ENCODE assay signal across 30 cellular contexts in genomic region chr11:115717215-115717584, GRCh38.
DNase-seq lines count a peak whose midpoint lies in the region; ATAC-seq, FAIRE-seq and TF ChIP-seq lines count a peak whose summit lies in the region.
"Had no signal": no experiment of that assay in that cellular context is flagged by ENCODE, and none has a peak within 500 bp of the region (broad histone marks: within the 10 kb centered on the region; RNA-seq: fewer than 3 reads in every experiment).

No MANE protein-coding gene starts in this region.

- H3K79me2 ChIP-seq in astrocyte (ENCODE audit: insufficient read depth, low read length): no peaks in the 10 kb centered on the region
- H3K79me2 ChIP-seq: hepatocyte had no signal

- H3K4me3 ChIP-seq in astrocyte (ENCODE audit: insufficient read depth, low read depth, low read length) (no peak overlapping the region), right cardiac atrium (ENCODE audit: low read length) (no peak overlapping the region), breast epithelium (peak overlapping the region in 1 of 3 donors; percentile 43)
- H3K4me3 ChIP-seq: esophagus squamous epithelium, gastrocnemius medialis, hepatocyte, neural progenitor cell, tibial artery had no signal

- no peaks in the 10 kb centered on the region for H4K20me1 ChIP-seq in astrocyte (ENCODE audit: insufficient read depth, low read length)

- H3K4me1 Mint-ChIP-seq in astrocyte (ENCODE audit: low read depth, unreplicated experiment): peaks cover 6% of the 10 kb centered on the region
- H3K4me1 Mint-ChIP-seq: activated B cell treated with CpG ODN at 0.5 μM for 24 hours; activated CD4-positive, alpha-beta T cell treated with anti-CD3 and anti-CD28 coated beads, Interleukin-2, amount 10 ng/mL, durations not matched to agents 7 days and 5 days; activated naive CD8-positive, alpha-beta T cell treated with anti-CD3 and anti-CD28 coated beads for 36 hours had no signal

- in situ Hi-C loops in ACHN (cut with HindIII; ENCODE audit: low pct_ligation_motif_present, low pct_unique_long_range_greater_than_20kb, low sequenced_read_pairs): no loop called here

- H3K36me3 Mint-ChIP-seq in astrocyte (ENCODE audit: low read depth, unreplicated experiment): peaks cover 10% of the 10 kb centered on the region
- H3K36me3 Mint-ChIP-seq: activated naive CD8-positive, alpha-beta T cell treated with anti-CD3 and anti-CD28 coated beads for 36 hours; neural progenitor cell had no signal

- peak; percentile 80 for DNase-seq in DMS79 treated with DMSO at 0.1 percent for 48 hours (lab: John Stamatoyannopoulos, UW)
- peak; percentile 20 for DNase-seq in astrocyte (ENCODE audit: low read depth)
- DNase-seq in right cardiac atrium: peak; percentile 53 to 67 (median 59)
- no peak for DNase-seq in sciatic nerve (ENCODE audit: low spot score)
- DNase-seq in breast epithelium (ENCODE audit: low spot score in 2 of 2): no peak
- DNase-seq in ACHN: no peak
- no peak for DNase-seq in cerebellar nuclear complex (lab: John Stamatoyannopoulos, UW)
- DNase-seq: activated B cell treated with CpG ODN at 0.5 μM for 24 hours; activated CD4-positive, alpha-beta T cell treated with anti-CD3 and anti-CD28 coated beads, Interleukin-2, amount 10 ng/mL, durations not matched to agents 7 days and 5 days; activated effector memory CD4-positive, alpha-beta T cell treated with anti-CD3 and anti-CD28 coated beads, Interleukin-2, amount 50 U/mL, for 16 hours; activated naive CD8-positive, alpha-beta T cell treated with anti-CD3 and anti-CD28 coated beads for 36 hours; activated T-cell treated with anti-CD3 and anti-CD28 coated beads, Interleukin-2, amount 50 U/mL, for 1 hour; Caco-2; central memory CD4-positive, alpha-beta T cell; esophagus squamous epithelium; gastrocnemius medialis; GDM1; KBM-7; NCI-H1092 treated with DMSO at 0.1 percent for 48 hours; NCI-H187 treated with DMSO at 0.1 percent for 48 hours; NCI-H526; OCI-M1; SK-N-SH; stimulated activated CD4-positive, alpha-beta T cell treated with anti-CD3 and anti-CD28 coated beads, Interleukin-4, amount 100 ng/mL, for 24 hours; tibial artery had no signal

- intact Hi-C loops in right cardiac atrium (cut with DNase I) (no loop called here), sciatic nerve (cut with DNase I) (no loop called here), breast epithelium (cut with DNase I; ENCODE audit: low total_unique reads) (no loop called here)

- 63% methylated on average over 8 of the region's 8 CpGs for WGBS in right cardiac atrium

- H3K36me3 ChIP-seq in astrocyte (ENCODE audit: insufficient read depth, low read length) (no peaks in the 10 kb centered on the region), breast epithelium (no peaks in the 10 kb centered on the region)
- H3K36me3 ChIP-seq: esophagus squamous epithelium, gastrocnemius medialis, neural progenitor cell, tibial artery had no signal

- no peak overlapping the region for H3K9ac ChIP-seq in astrocyte (ENCODE audit: low read length)
- H3K9ac ChIP-seq: neural progenitor cell, SK-N-SH had no signal

- H3K4me3 Mint-ChIP-seq in astrocyte (ENCODE audit: unreplicated experiment): no peak overlapping the region
- H3K4me3 Mint-ChIP-seq: activated B cell treated with CpG ODN at 0.5 μM for 24 hours; activated CD4-positive, alpha-beta T cell treated with anti-CD3 and anti-CD28 coated beads, Interleukin-2, amount 10 ng/mL, durations not matched to agents 7 days and 5 days; activated naive CD8-positive, alpha-beta T cell treated with anti-CD3 and anti-CD28 coated beads for 36 hours had no signal

- no peak for TF ChIP-seq CTCF in astrocyte (IDR thresholded peaks at IDR 0.05; ENCODE audit: insufficient read depth, low read depth, low read length)
- TF ChIP-seq CTCF in breast epithelium (IDR thresholded peaks at IDR 0.05): no peak

- peak; percentile 56 to 79 for ATAC-seq in right cardiac atrium
- ATAC-seq in sciatic nerve: peak; percentile 89
- ATAC-seq in HG03469 (IDR thresholded peaks at IDR 0.05; ENCODE audit: unreplicated experiment): no peak
- ATAC-seq: gastrocnemius medialis had no signal

- peaks cover 6% of the 10 kb centered on the region for H3K27me3 Mint-ChIP-seq in astrocyte (ENCODE audit: low read depth, unreplicated experiment)
- H3K27me3 Mint-ChIP-seq: activated B cell treated with CpG ODN at 0.5 μM for 24 hours; activated CD4-positive, alpha-beta T cell treated with anti-CD3 and anti-CD28 coated beads, Interleukin-2, amount 10 ng/mL, durations not matched to agents 7 days and 5 days had no signal

- peak overlapping the region; percentile 59 for H2AFZ ChIP-seq in astrocyte (ENCODE audit: low read depth, low read length)
- H2AFZ ChIP-seq: hepatocyte, neural progenitor cell had no signal

- peak overlapping the region; percentile 70 for H3K4me2 ChIP-seq in astrocyte (ENCODE audit: low read length)
- H3K4me2 ChIP-seq: hepatocyte, neural progenitor cell, SK-N-SH had no signal

- H3K27me3 ChIP-seq in astrocyte (ENCODE audit: insufficient read depth, low read length) (no peaks in the 10 kb centered on the region), right cardiac atrium (ENCODE audit: control insufficient read depth, insufficient read depth) (no peaks in the 10 kb centered on the region), breast epithelium (no peaks in the 10 kb centered on the region)
- H3K27me3 ChIP-seq: esophagus squamous epithelium, gastrocnemius medialis, hepatocyte, neural progenitor cell had no signal

- H3K9me3 Mint-ChIP-seq in astrocyte (ENCODE audit: unreplicated experiment): no peaks in the 10 kb centered on the region
- H3K9me3 Mint-ChIP-seq: activated B cell treated with CpG ODN at 0.5 μM for 24 hours; activated CD4-positive, alpha-beta T cell treated with anti-CD3 and anti-CD28 coated beads, Interleukin-2, amount 10 ng/mL, durations not matched to agents 7 days and 5 days; activated naive CD8-positive, alpha-beta T cell treated with anti-CD3 and anti-CD28 coated beads for 36 hours; CD14-positive monocyte; neural progenitor cell had no signal

- H3K9me3 ChIP-seq in astrocyte (ENCODE audit: insufficient read depth, low read depth, low read length): no peaks in the 10 kb centered on the region
- no peaks in the 10 kb centered on the region for H3K9me3 ChIP-seq in right cardiac atrium (ENCODE audit: control insufficient read depth, low read length)
- no peaks in the 10 kb centered on the region for H3K9me3 ChIP-seq in breast epithelium
- H3K9me3 ChIP-seq: Caco-2, esophagus squamous epithelium, gastrocnemius medialis, SK-N-SH, tibial artery had no signal

- H3K27ac Mint-ChIP-seq in astrocyte (ENCODE audit: unreplicated experiment): no peak overlapping the region
- H3K27ac Mint-ChIP-seq: activated B cell treated with CpG ODN at 0.5 μM for 24 hours; activated CD4-positive, alpha-beta T cell treated with anti-CD3 and anti-CD28 coated beads, Interleukin-2, amount 10 ng/mL, durations not matched to agents 7 days and 5 days; activated naive CD8-positive, alpha-beta T cell treated with anti-CD3 and anti-CD28 coated beads for 36 hours had no signal

- no peak overlapping the region for H3K27ac ChIP-seq in astrocyte (ENCODE audit: low read depth, low read length)
- no peak overlapping the region for H3K27ac ChIP-seq in right cardiac atrium (ENCODE audit: low read length)
- no peak overlapping the region for H3K27ac ChIP-seq in breast epithelium
- H3K27ac ChIP-seq: esophagus squamous epithelium, gastrocnemius medialis, hepatocyte, neural progenitor cell, tibial artery had no signal

- no peak for FAIRE-seq in astrocyte (lab: Jason Lieb, UNC)
- FAIRE-seq: H1 had no signal

- TF ChIP-seq POLR2A in breast epithelium (IDR thresholded peaks at IDR 0.05): no peak

- no peaks in the 10 kb centered on the region for H3K4me1 ChIP-seq in astrocyte (ENCODE audit: insufficient read depth, low read length)
- H3K4me1 ChIP-seq in right cardiac atrium (ENCODE audit: control insufficient read depth, insufficient read depth, low read length): no peaks in the 10 kb centered on the region
- no peaks in the 10 kb centered on the region for H3K4me1 ChIP-seq in breast epithelium

Comparison
In these comparisons a context has a peak if more than half of its experiments do, and no peak if none do; other contexts are left out.
1. DNase-seq: peak in DMS79 treated with DMSO at 0.1 percent for 48 hours (single experiment), astrocyte (single experiment) and right cardiac atrium (3 of 3); none in sciatic nerve (single experiment), breast epithelium (0 of 2), ACHN (single experiment) and cerebellar nuclear complex (0 of 2).